9 cellular contexts compared by ENCODE assay signal in genomic region chr10:5971315-5971832, GRCh38. TPM values are rescaled to one million over a fixed set of nuclear protein-coding genes. Genes with fewer than 3 reads are reported as not detected.
DNase-seq lines count a peak whose midpoint lies in the region; ATAC-seq and TF ChIP-seq lines count a peak whose summit lies in the region.
"Had no signal": no experiment of that assay in that cellular context is flagged by ENCODE, and none has a peak within 500 bp of the region (broad histone marks: within the 10 kb centered on the region; RNA-seq: fewer than 3 reads in every experiment).

No MANE protein-coding gene starts in this region.

- TF ChIP-seq CTCF in thoracic aorta (IDR thresholded peaks at IDR 0.05): no peak

- ATAC-seq in left cardiac atrium: peak; percentile 28 to 81
- peak; percentile 50 for ATAC-seq in thoracic aorta (ENCODE audit: insufficient number of reproducible peaks, low FRiP score, low read depth)

- DNase-seq in NOMO-1 treated with DMSO at 0.1 percent for 48 hours (lab: John Stamatoyannopoulos, UW; ENCODE audit: unreplicated experiment): peak; percentile 13
- no peak for DNase-seq in NOMO-1 (lab: John Stamatoyannopoulos, UW; ENCODE audit: unreplicated experiment in 2 of 2)
- peak; percentile 28 for DNase-seq in activated T-cell treated with anti-CD3 and anti-CD28 coated beads, Interleukin-2, amount 50 U/mL, for 1 hour
- DNase-seq in left cardiac atrium: peak; percentile 72
- no peak for DNase-seq in thoracic aorta (ENCODE audit: low spot score)
- DNase-seq in NCI-H2196 (lab: John Stamatoyannopoulos, UW; ENCODE audit: unreplicated experiment): no peak
- no peak for DNase-seq in globus pallidus (ENCODE audit: low spot score)
- no peak for DNase-seq in G401 (ENCODE audit: low spot score)

- intact Hi-C loops in left cardiac atrium (cut with DNase I): no loop called here

- no peaks in the 10 kb centered on the region for H3K36me3 ChIP-seq in thoracic aorta

- no peaks in the 10 kb centered on the region for H3K9me3 ChIP-seq in thoracic aorta

- H3K27ac ChIP-seq in thoracic aorta: peak overlapping the region; percentile 42 to 68
- H3K27ac ChIP-seq: 22Rv1 had no signal

- in situ Hi-C loops in G401 (cut with HindIII; ENCODE audit: low sequenced_read_pairs): no loop called here

- H3K4me1 ChIP-seq in thoracic aorta (ENCODE audit: control insufficient read depth in 1 of 2, low read depth in 2 of 2): peaks cover 22% of the 10 kb centered on the region in 2 donors

- no peaks in the 10 kb centered on the region for H3K27me3 ChIP-seq in thoracic aorta (replicated peaks; ENCODE audit: insufficient read depth)

- H3K4me3 ChIP-seq in thoracic aorta: no peak overlapping the region

RNA-seq across cellular contexts. Expression of gene IL15RA, which starts 6.0 kb away (rescaled TPM):
- 10 to 100 TPM; 10.9 to 15.7 TPM for total RNA-seq in left cardiac atrium
- total RNA-seq in thoracic aorta: 10 to 100 TPM; 34.4 to 44.1 TPM
- 0.98 TPM in 1 of 2 replicates, not detected in the other for total RNA-seq in G401 (2014; rRNA removed; shearing (Covaris generic))

Comparison
In these comparisons a context has a peak if more than half of its experiments do, and no peak if none do; other contexts are left out.
1. DNase-seq: peak in NOMO-1 treated with DMSO at 0.1 percent for 48 hours (single experiment), activated T-cell treated with anti-CD3 and anti-CD28 coated beads, Interleukin-2, amount 50 U/mL, for 1 hour (single experiment) and left cardiac atrium (single experiment); none in NOMO-1 (0 of 2), thoracic aorta (single experiment), NCI-H2196 (single experiment), globus pallidus (single experiment) and G401 (single experiment).